In the genomic region with DNA sequence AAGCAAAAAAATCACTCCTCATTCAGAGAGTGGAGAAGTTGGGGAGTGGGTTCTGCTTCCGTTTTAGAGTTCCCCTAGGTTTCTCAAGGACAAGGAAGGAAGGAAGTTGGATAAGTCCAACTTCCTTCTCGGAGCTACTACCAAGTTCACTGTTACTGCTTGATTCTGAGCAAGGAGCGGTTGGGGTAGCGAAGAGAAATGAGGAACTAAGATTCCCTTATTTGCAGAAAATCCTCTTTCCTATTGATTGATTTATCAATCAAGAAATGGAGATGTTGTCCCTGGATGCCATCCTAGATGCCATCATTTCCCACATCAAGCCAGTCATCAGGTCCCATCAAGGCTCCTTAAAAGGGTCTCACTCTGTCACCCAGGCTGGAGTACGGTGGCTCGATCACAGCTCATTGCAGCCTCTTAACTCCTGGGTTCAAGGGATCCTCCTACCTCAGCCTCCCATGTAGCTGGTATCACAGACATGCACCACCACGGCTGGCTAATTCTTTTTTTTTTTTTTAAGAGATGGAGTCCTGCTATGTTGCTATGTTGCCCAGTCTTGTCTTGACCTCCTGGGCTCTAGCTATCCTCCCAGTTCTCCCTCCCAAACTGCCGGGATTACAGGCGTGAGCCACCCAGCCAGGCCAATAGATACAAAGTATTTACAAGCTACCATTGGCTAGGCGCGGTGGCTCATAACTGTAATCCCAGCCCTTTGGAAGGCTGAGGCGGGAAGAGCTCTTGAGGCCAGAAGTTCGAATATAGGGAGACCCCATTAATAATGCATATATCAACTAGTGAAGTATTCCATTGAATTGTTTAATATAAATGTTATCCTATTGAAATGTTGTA, we compare ENCODE assay signal across 8 cellular contexts. TPM values are rescaled to one million over a fixed set of nuclear protein-coding genes. Genes with fewer than 3 reads are reported as not detected.
DNase-seq lines count a peak whose midpoint lies in the region; TF ChIP-seq lines count a peak whose summit lies in the region.

No MANE protein-coding gene starts in this region.

- H3K27me3 ChIP-seq in GM06990 (replicated peaks; ENCODE audit: control insufficient read depth, insufficient read depth, low read length) (no peaks in the 10 kb centered on the region), OCI-LY1 (ENCODE audit: insufficient read depth, low read length) (no peaks in the 10 kb centered on the region), ectodermal cell (ENCODE audit: control insufficient read depth, insufficient read depth, low read length, poor library complexity, severe bottlenecking) (no peaks in the 10 kb centered on the region), neural progenitor cell (no peaks in the 10 kb centered on the region)

- H3K9me3 ChIP-seq in OCI-LY1 (ENCODE audit: low read length), result no peaks in the 10 kb centered on the region
- H3K9me3 ChIP-seq in ectodermal cell (ENCODE audit: control insufficient read depth, low read length), result no peaks in the 10 kb centered on the region
- no peaks in the 10 kb centered on the region for H3K9me3 ChIP-seq in neural progenitor cell (ENCODE audit: low read depth)

- H3K9me2 ChIP-seq in OCI-LY1 (ENCODE audit: low read depth, low read length), result no peaks in the 10 kb centered on the region

- H3K4me1 ChIP-seq in OCI-LY1 (ENCODE audit: insufficient read depth, low read length, severe bottlenecking) (peaks cover 22% of the 10 kb centered on the region), ectodermal cell (ENCODE audit: control insufficient read depth, insufficient read depth, low read length) (peaks cover 6% of the 10 kb centered on the region), neural progenitor cell (no peaks in the 10 kb centered on the region)

- peak overlapping the region; percentile 97 for H3K4me3 Mint-ChIP-seq in neural progenitor cell

- H3K9me3 Mint-ChIP-seq in neural progenitor cell, result no peaks in the 10 kb centered on the region

- peak overlapping the region; percentile 100 for H3K27ac Mint-ChIP-seq in neural progenitor cell

- H3K4me3 ChIP-seq in GM06990 (replicated peaks; ENCODE audit: low read depth, low read length) (peak overlapping the region; percentile 84), OCI-LY1 (ENCODE audit: low read depth, low read length, poor library complexity, severe bottlenecking) (peak overlapping the region; percentile 75), ectodermal cell (ENCODE audit: insufficient read depth, low read depth, low read length) (peak overlapping the region; percentile 95), neural progenitor cell (peak overlapping the region; percentile 79)

- H2AFZ ChIP-seq in OCI-LY1 (ENCODE audit: low read length), result no peak overlapping the region
- H2AFZ ChIP-seq in neural progenitor cell (replicated peaks), result peak overlapping the region; percentile 54

- H3F3A ChIP-seq in OCI-LY1 (ENCODE audit: insufficient read depth, low read length) (no peaks in the 10 kb centered on the region), neural progenitor cell (ENCODE audit: low read depth) (no peaks in the 10 kb centered on the region)

- H3K79me2 ChIP-seq in OCI-LY1 (ENCODE audit: insufficient read depth, low read length), result peaks cover 5% of the 10 kb centered on the region; the same call in 1 of the 2 replicates
- H3K79me2 ChIP-seq in neural progenitor cell (ENCODE audit: low read depth), result peaks cover 25% of the 10 kb centered on the region

- H3K36me3 Mint-ChIP-seq in neural progenitor cell, result peaks cover 5% of the 10 kb centered on the region

- H3K4me1 Mint-ChIP-seq in neural progenitor cell, result peaks cover 13% of the 10 kb centered on the region

- H3K9ac ChIP-seq in OCI-LY1 (ENCODE audit: low read length) (peak overlapping the region; percentile 85), neural progenitor cell (peak overlapping the region; percentile 72)

- H3K36me3 ChIP-seq in GM06990 (ENCODE audit: control insufficient read depth, insufficient read depth, low read length) (no peaks in the 10 kb centered on the region), OCI-LY1 (ENCODE audit: insufficient read depth, low read length) (no peaks in the 10 kb centered on the region), ectodermal cell (ENCODE audit: control insufficient read depth, insufficient read depth, low read length) (no peaks in the 10 kb centered on the region), neural progenitor cell (no peaks in the 10 kb centered on the region)

- TF ChIP-seq CTCF in GM06990 (IDR thresholded peaks at IDR 0.05; ENCODE audit: insufficient read depth, low read length, poor library complexity, severe bottlenecking) (no peak), OCI-LY1 (IDR thresholded peaks at IDR 0.05; ENCODE audit: low read length) (no peak), neural progenitor cell (IDR thresholded peaks at IDR 0.05) (no peak)

- H3K27ac ChIP-seq in OCI-LY1 (ENCODE audit: low read depth, low read length, poor library complexity, severe bottlenecking), result peak overlapping the region; percentile 95
- H3K27ac ChIP-seq in ectodermal cell (ENCODE audit: insufficient read depth, low read depth, low read length, poor library complexity, severe bottlenecking), result peak overlapping the region; percentile 99
- H3K27ac ChIP-seq in neural progenitor cell, result no peak overlapping the region

- H3K27me3 Mint-ChIP-seq in neural progenitor cell (ENCODE audit: insufficient read depth, low read depth), result peaks cover 5% of the 10 kb centered on the region

- H4K20me1 ChIP-seq in OCI-LY1 (ENCODE audit: insufficient read depth, low read length) (no peaks in the 10 kb centered on the region), neural progenitor cell (ENCODE audit: low read depth) (no peaks in the 10 kb centered on the region)

- WGBS in ectodermal cell, 2 experiments, result 84 to 86% methylated on average over 12 of the region's 13 CpGs

- H3K4me2 ChIP-seq in OCI-LY1 (ENCODE audit: low read length) (peak overlapping the region; percentile 80), neural progenitor cell (peak overlapping the region; percentile 84)

- DNase-seq in GM06990 (ENCODE audit: extremely low read depth, insufficient read length), result no peak
- no peak for DNase-seq in neural progenitor cell (ENCODE audit: low spot score)
- no peak for DNase-seq in NCI-H226
- DNase-seq in NCI-H1436 (lab: John Stamatoyannopoulos, UW), result no peak
- no peak for DNase-seq in hypothalamus (lab: John Stamatoyannopoulos, UW)
- DNase-seq in DMS79 treated with DMSO at 0.1 percent for 48 hours (lab: John Stamatoyannopoulos, UW), result no peak

RNA-seq across cellular contexts. Expression of a gene that starts 0.8 kb away (rescaled TPM):
- polyA plus RNA-seq in ectodermal cell (2013, experiment 1 of 4), result 7.6 TPM
- 6.5 TPM for polyA plus RNA-seq in ectodermal cell (2013, experiment 2 of 4)
- 8.8 TPM for polyA plus RNA-seq in ectodermal cell (2013, experiment 3 of 4)
- polyA plus RNA-seq in ectodermal cell (2013, experiment 4 of 4), result 8.3 TPM
- 2.5 and 5.5 TPM in 2 replicates for total RNA-seq in neural progenitor cell (ENCODE audit: low replicate concordance)

RNA-seq across cellular contexts. Expression of a gene that starts 11.0 kb away (rescaled TPM):
- polyA plus RNA-seq in ectodermal cell (2013, experiment 1 of 4), result 3.5 TPM
- polyA plus RNA-seq in ectodermal cell (2013, experiment 2 of 4), result 3.5 TPM
- polyA plus RNA-seq in ectodermal cell (2013, experiment 3 of 4), result 4.2 TPM
- polyA plus RNA-seq in ectodermal cell (2013, experiment 4 of 4), result 4.0 TPM
- 0.65 and 1.3 TPM in 2 replicates for total RNA-seq in neural progenitor cell (ENCODE audit: low replicate concordance)

RNA-seq across cellular contexts. Expression of a gene that starts 11.6 kb away (rescaled TPM):
- 9.2 TPM for polyA plus RNA-seq in ectodermal cell (2013, experiment 1 of 4)
- 8.5 TPM for polyA plus RNA-seq in ectodermal cell (2013, experiment 2 of 4)
- 8.9 TPM for polyA plus RNA-seq in ectodermal cell (2013, experiment 3 of 4)
- 9.7 TPM for polyA plus RNA-seq in ectodermal cell (2013, experiment 4 of 4)
- total RNA-seq in neural progenitor cell (ENCODE audit: low replicate concordance), result 4.5 and 10.7 TPM in 2 replicates

RNA-seq across cellular contexts. Expression of a gene that starts 32.4 kb away (rescaled TPM):
- polyA plus RNA-seq in ectodermal cell (2013, experiment 1 of 4), result 26.3 TPM
- 21.0 TPM for polyA plus RNA-seq in ectodermal cell (2013, experiment 2 of 4)
- 21.3 TPM for polyA plus RNA-seq in ectodermal cell (2013, experiment 3 of 4)
- polyA plus RNA-seq in ectodermal cell (2013, experiment 4 of 4), result 22.0 TPM
- 10.3 and 26.0 TPM in 2 replicates for total RNA-seq in neural progenitor cell (ENCODE audit: low replicate concordance)

RNA-seq across cellular contexts. Expression of a gene that starts 32.8 kb away (rescaled TPM):
- polyA plus RNA-seq in ectodermal cell (2013, experiment 1 of 4), result 34.7 TPM
- polyA plus RNA-seq in ectodermal cell (2013, experiment 2 of 4), result 48.7 TPM
- polyA plus RNA-seq in ectodermal cell (2013, experiment 3 of 4), result 42.9 TPM
- polyA plus RNA-seq in ectodermal cell (2013, experiment 4 of 4), result 49.2 TPM
- 25.7 and 62.8 TPM in 2 replicates for total RNA-seq in neural progenitor cell (ENCODE audit: low replicate concordance)
